Comparison of ENCODE assay signal across 8 cellular contexts in the genomic region with DNA sequence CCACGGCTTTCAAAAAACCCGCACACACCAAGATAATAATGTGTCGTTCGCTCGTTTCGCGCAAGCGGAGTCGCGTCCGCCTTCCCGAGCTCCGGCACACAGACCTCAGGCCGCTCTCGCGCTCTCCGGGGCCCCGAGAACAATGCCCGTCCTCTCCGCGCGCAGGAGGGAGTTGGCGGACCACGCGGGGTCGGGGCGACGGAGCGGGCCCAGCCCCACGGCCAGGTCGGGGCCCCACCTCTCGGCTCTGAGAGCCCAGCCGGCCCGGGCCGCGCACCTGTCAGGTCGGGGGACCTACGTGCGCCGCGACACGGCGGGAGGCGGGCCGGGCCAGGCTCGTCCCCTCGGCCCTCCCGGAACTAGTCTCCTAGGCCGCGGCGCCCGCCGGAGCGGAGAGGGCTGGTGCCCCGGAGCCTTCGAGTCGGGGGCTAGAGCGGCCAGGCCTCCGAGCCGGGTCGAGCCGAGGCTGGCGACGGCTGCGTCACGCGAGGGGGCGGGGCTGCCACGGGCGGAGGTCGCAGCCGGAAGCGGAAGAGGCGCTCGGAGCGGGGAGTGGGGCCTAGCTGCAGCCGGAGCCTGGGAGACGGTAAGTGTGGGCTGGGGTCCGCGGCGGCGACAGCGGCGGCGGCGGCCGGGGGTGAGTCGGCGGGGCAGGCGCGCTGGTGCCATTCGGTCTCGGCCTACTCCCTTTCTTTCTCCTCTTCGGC. TPM values are rescaled to one million over a fixed set of nuclear protein-coding genes. Genes with fewer than 3 reads are reported as not detected.
DNase-seq lines count a peak whose midpoint lies in the region; ATAC-seq and TF ChIP-seq lines count a peak whose summit lies in the region.

Gene CLK3 (plus strand): TSS at position 524 of the 707 bp plus-strand sequence. CDS start 3,361 bp downstream, outside the sequence.

- H3K27ac ChIP-seq in gastroesophageal sphincter, result peak within 1 kb of the TSS; percentile 94 to 100 (median 98)

- peaks cover 0 to 19% of the 10 kb centered on the region in 2 donors for H3K36me3 ChIP-seq in gastroesophageal sphincter

- intact Hi-C loops in activated naive CD4-positive, alpha-beta T cell treated with anti-CD3 and anti-CD28 coated beads for 36 hours (cut with micrococcal nuclease), result loop anchor here (1.0 to 2.0 kb wide), 3 partner anchors 74 to 835 kb away; partner anchors contain the start of genes ARID3B, SIN3A and ULK3

- no peak for TF ChIP-seq EP300 in gastroesophageal sphincter (IDR thresholded peaks at IDR 0.05)

- DNase-seq in GM04503 (ENCODE audit: low read depth) (peak; percentile 44), HFF-Myc (ENCODE audit: extremely low read depth, low read depth) (peak; percentile 64), NB4 (ENCODE audit: low read depth) (peak; percentile 98), SK-N-DZ (ENCODE audit: low spot score) (peak; percentile 93), nucleus accumbens (lab: John Stamatoyannopoulos, UW) (peak; percentile 39 to 97 (median 90)), superior temporal gyrus (ENCODE audit: extremely low spot score) (peak; percentile 93)
- peak; percentile 97 for DNase-seq in activated naive CD4-positive, alpha-beta T cell treated with anti-CD3 and anti-CD28 coated beads for 36 hours

- TF ChIP-seq POLR2A in NB4 (IDR thresholded peaks at IDR 0.05; ENCODE audit: extremely low read depth, insufficient read length) (peak; percentile 87), gastroesophageal sphincter (IDR thresholded peaks at IDR 0.05) (peak; percentile 85 to 86)

- peaks cover 36% of the 10 kb centered on the region for H3K4me1 Mint-ChIP-seq in activated naive CD4-positive, alpha-beta T cell treated with anti-CD3 and anti-CD28 coated beads for 36 hours (ENCODE audit: low read depth)

- H3K36me3 Mint-ChIP-seq in activated naive CD4-positive, alpha-beta T cell treated with anti-CD3 and anti-CD28 coated beads for 36 hours (ENCODE audit: low read depth), result peaks cover 7% of the 10 kb centered on the region

- H3K27me3 Mint-ChIP-seq in activated naive CD4-positive, alpha-beta T cell treated with anti-CD3 and anti-CD28 coated beads for 36 hours (ENCODE audit: low read depth), result no peaks in the 10 kb centered on the region

- no peaks in the 10 kb centered on the region for H3K27me3 ChIP-seq in gastroesophageal sphincter

- no peaks in the 10 kb centered on the region for H3K9me3 ChIP-seq in gastroesophageal sphincter

- no CpG with 5 or more reads among the region's 94 CpGs for WGBS in gastroesophageal sphincter (ENCODE audit: low coverage in 1 of 2), 2 donors

- H3K9me3 Mint-ChIP-seq in activated naive CD4-positive, alpha-beta T cell treated with anti-CD3 and anti-CD28 coated beads for 36 hours, result no peaks in the 10 kb centered on the region

- peak; percentile 91 for ATAC-seq in gastroesophageal sphincter

- CTCF ChIA-PET in activated naive CD4-positive, alpha-beta T cell treated with anti-CD3 and anti-CD28 coated beads for 36 hours (lab: Charles Lee), result interaction anchor here (5.2 kb wide), 1 partner anchor 154 kb away, joined by 40 read pairs; no protein-coding TSS in a partner anchor

- peak within 1 kb of the TSS; percentile 95 for H3K27ac Mint-ChIP-seq in activated naive CD4-positive, alpha-beta T cell treated with anti-CD3 and anti-CD28 coated beads for 36 hours

- TF ChIP-seq CTCF in HFF-Myc (IDR thresholded peaks at IDR 0.05; ENCODE audit: low read depth, low read length, missing control alignments) (no peak), NB4 (IDR thresholded peaks at IDR 0.05; ENCODE audit: low read depth, low read length) (no peak), gastroesophageal sphincter (IDR thresholded peaks at IDR 0.05) (peak in 1 of 4 experiments; percentile 15)

- H3K4me3 Mint-ChIP-seq in activated naive CD4-positive, alpha-beta T cell treated with anti-CD3 and anti-CD28 coated beads for 36 hours, result peak within 1 kb of the TSS; percentile 90

- H3K4me3 ChIP-seq in HFF-Myc (replicated peaks; ENCODE audit: low read depth, low read length) (peak within 1 kb of the TSS; percentile 100), NB4 (ENCODE audit: low read depth, low read length) (peak within 1 kb of the TSS; percentile 89), gastroesophageal sphincter (peak within 1 kb of the TSS; percentile 91 to 99)

- H3K4me1 ChIP-seq in gastroesophageal sphincter, result peaks cover 0 to 62% (median 21%) of the 10 kb centered on the region in 3 donors

RNA-seq across cellular contexts. Expression of gene CLK3, which starts in this region (rescaled TPM):
- polyA plus RNA-seq in SK-N-DZ (2014; cell fraction: cytosol; rRNA removed), result 62.6 and 81.3 TPM in 2 replicates
- polyA plus RNA-seq in SK-N-DZ (2014; cell fraction: nucleus; rRNA removed), result 248 and 299 TPM in 2 replicates
- 100 to 1,000 TPM; 124 TPM for total RNA-seq in activated naive CD4-positive, alpha-beta T cell treated with anti-CD3 and anti-CD28 coated beads for 36 hours
- 100 to 1,000 TPM in 1 of 4 donors, 10 to 100 TPM in 3; 62.8 to 108 (median 82.5) TPM for total RNA-seq in gastroesophageal sphincter

Comparison
In these comparisons a context has a peak if more than half of its experiments do, and no peak if none do; other contexts are left out.
1. Peak in every context shown above with its lines: DNase-seq, ATAC-seq, H3K4me3 ChIP-seq and H3K27ac ChIP-seq.
2. DNase-seq: peak in every context shown above with its lines; median percentile 98 in NB4; 97 in activated naive CD4-positive, alpha-beta T cell treated with anti-CD3 and anti-CD28 coated beads for 36 hours; 93 in SK-N-DZ; 93 in superior temporal gyrus; 90 in nucleus accumbens; 64 in HFF-Myc; 44 in GM04503.